Comparison of ENCODE assay signal across 17 cellular contexts in genomic region chr10:61623101-61623500, GRCh38. TPM values are rescaled to one million over a fixed set of nuclear protein-coding genes. Genes with fewer than 3 reads are reported as not detected.
DNase-seq lines count a peak whose midpoint lies in the region; ATAC-seq and TF ChIP-seq lines count a peak whose summit lies in the region.
"Had no signal": no experiment of that assay in that cellular context is flagged by ENCODE, and none has a peak within 500 bp of the region (broad histone marks: within the 10 kb centered on the region; RNA-seq: fewer than 3 reads in every experiment).

No MANE protein-coding gene starts in this region.

- peaks cover 54% of the 10 kb centered on the region for H3K4me1 Mint-ChIP-seq in osteocyte (ENCODE audit: unreplicated experiment)
- H3K4me1 Mint-ChIP-seq: activated T-helper 17 cell treated with anti-CD3 and anti-CD28 coated beads, Interleukin-2, amount 50 U/mL, for 72 hours had no signal

- H4K20me1 ChIP-seq in IMR-90 (ENCODE audit: insufficient read depth, low read length), result no peaks in the 10 kb centered on the region

- no peak for TF ChIP-seq EP300 in tibial nerve (IDR thresholded peaks at IDR 0.05)

- H2BK20ac ChIP-seq in IMR-90 (ENCODE audit: low read depth, low read length), result peak overlapping the region; percentile 52

- H4K8ac ChIP-seq in IMR-90 (ENCODE audit: low read depth in 2 of 2, low read length in 2 of 2), result peak overlapping the region; percentile 39 to 65; a peak in 2 of 4 replicates

- H3K4me1 ChIP-seq in IMR-90 (ENCODE audit: control insufficient read depth, insufficient read depth, low read length) (peaks cover 13% of the 10 kb centered on the region), tibial nerve (peaks cover 0 to 5% (median 0%) of the 10 kb centered on the region in 4 donors)
- H3K4me1 ChIP-seq: parathyroid adenoma had no signal

- peak overlapping the region; percentile 90 for H3K27ac Mint-ChIP-seq in osteocyte (ENCODE audit: unreplicated experiment)
- H3K27ac Mint-ChIP-seq: activated CD4-positive, alpha-beta memory T cell treated with anti-CD3 and anti-CD28 coated beads for 36 hours; activated T-helper 17 cell treated with anti-CD3 and anti-CD28 coated beads, Interleukin-2, amount 50 U/mL, for 72 hours had no signal

- H2BK15ac ChIP-seq in IMR-90 (ENCODE audit: low read depth, low read length), result peak overlapping the region; percentile 40; the same call in 2 of the 3 replicates

- peak overlapping the region; percentile 82 for H3K23ac ChIP-seq in IMR-90 (ENCODE audit: low read depth, low read length)

- H3K9me1 ChIP-seq in IMR-90 (ENCODE audit: insufficient read depth, low read length), result peaks cover 3% of the 10 kb centered on the region; the same call in 1 of the 2 replicates

- peak overlapping the region; percentile 11; the same call in 1 of the 2 replicates for H3K4me2 ChIP-seq in IMR-90 (ENCODE audit: low read depth, low read length)
- H3K4me2 ChIP-seq: KMS-11 had no signal

- H2AK9ac ChIP-seq in IMR-90 (replicated peaks; ENCODE audit: low read depth, low read length, poor library complexity), result no peak overlapping the region

- peak overlapping the region; percentile 40; the same call in 1 of the 2 replicates for H3K56ac ChIP-seq in IMR-90 (ENCODE audit: extremely low read depth, insufficient read depth, low read length)

- peak overlapping the region; percentile 86 for H2BK120ac ChIP-seq in IMR-90 (ENCODE audit: low read depth, low read length)

- H3K79me1 ChIP-seq in IMR-90 (ENCODE audit: low read depth in 1 of 2, low read length in 2 of 2), result no peaks in the 10 kb centered on the region

- no TSS peak for BruUV-seq in IMR-90 (replicated peaks; lab: Mats Ljungman, UMichigan)

- no peak for DNase-seq in IMR-90
- DNase-seq in NCI-H748 treated with DMSO at 0.1 percent for 48 hours (lab: John Stamatoyannopoulos, UW), result peak; percentile 6
- DNase-seq in foreskin melanocyte, result peak; percentile 91
- no peak for DNase-seq in osteocyte (ENCODE audit: extremely low spot score, unreplicated experiment)
- no peak for DNase-seq in SIG-M5 treated with dmso at 0.1 percent for 504 hours (lab: John Stamatoyannopoulos, UW; ENCODE audit: unreplicated experiment)
- DNase-seq in tibial nerve (ENCODE audit: low spot score in 2 of 2), result no peak
- no peak for DNase-seq in HT-29 (ENCODE audit: low spot score)
- DNase-seq: activated CD4-positive, alpha-beta memory T cell treated with anti-CD3 and anti-CD28 coated beads for 36 hours; DMS79; NCI-H187 treated with DMSO at 0.1 percent for 48 hours had no signal

- H4K91ac ChIP-seq in IMR-90 (ENCODE audit: insufficient read depth, low read depth, low read length), result peak overlapping the region; percentile 59

- TF ChIP-seq RAD21 in IMR-90 (IDR thresholded peaks at IDR 0.05; ENCODE audit: low read length), result no peak

- no peaks in the 10 kb centered on the region for H3K27me3 ChIP-seq in IMR-90 (ENCODE audit: control insufficient read depth, insufficient read depth, low read length)
- H3K27me3 ChIP-seq in tibial nerve, result no peaks in the 10 kb centered on the region

- in situ Hi-C loops in IMR-90 (cut with MboI; ENCODE audit: low sequenced_read_pairs), result no loop called here

- TF ChIP-seq CTCF in IMR-90 (conservative IDR thresholded peaks at IDR 0.05; ENCODE audit: low read depth, low read length) (no peak), osteocyte (IDR thresholded peaks at IDR 0.05) (no peak), tibial nerve (IDR thresholded peaks at IDR 0.05) (no peak)

- H3K4me3 ChIP-seq in IMR-90 (ENCODE audit: insufficient read depth, low read depth, low read length) (no peak overlapping the region), tibial nerve (no peak overlapping the region)
- H3K4me3 ChIP-seq: SK-N-MC had no signal

- H3K27ac ChIP-seq in IMR-90 (ENCODE audit: insufficient read depth, low read length) (peak overlapping the region; percentile 56; the same call in 1 of the 2 replicates), tibial nerve (peak overlapping the region in 1 of 4 donors; percentile 67)
- H3K27ac ChIP-seq: HL-60, KMS-11, parathyroid adenoma, SK-N-MC had no signal

- H3K9ac ChIP-seq in IMR-90 (ENCODE audit: low read depth, low read length), result peak overlapping the region; percentile 55; the same call in 1 of the 2 replicates
- H3K9ac ChIP-seq: KMS-11, parathyroid adenoma had no signal

- CTCF ChIA-PET in IMR-90 (lab: Yijun Ruan, JAX), result interaction anchor here (1.1 kb wide), 1 partner anchor 64 kb away, joined by 3 read pairs; no protein-coding TSS in a partner anchor

- ATAC-seq in IMR-90 (ENCODE audit: low read depth), result peak; percentile 33
- ATAC-seq in GM21786 (IDR thresholded peaks at IDR 0.05; ENCODE audit: unreplicated experiment), result no peak
- ATAC-seq: activated T-helper 17 cell treated with anti-CD3 and anti-CD28 coated beads, Interleukin-2, amount 50 U/mL, for 72 hours had no signal

- peak overlapping the region; percentile 14; the same call in 1 of the 2 replicates for H2AK5ac ChIP-seq in IMR-90 (ENCODE audit: low read depth, low read length)

- dilution Hi-C loops in IMR-90 (cut with HindIII; ENCODE audit: low sequenced_read_pairs, unreplicated experiment), result no loop called here

- peak overlapping the region; percentile 95 for H2BK5ac ChIP-seq in IMR-90 (ENCODE audit: low read depth, low read length, poor library complexity, severe bottlenecking)

- H3K4me3 Mint-ChIP-seq in osteocyte (ENCODE audit: unreplicated experiment), result peak overlapping the region; percentile 51
- H3K4me3 Mint-ChIP-seq: activated CD4-positive, alpha-beta memory T cell treated with anti-CD3 and anti-CD28 coated beads for 36 hours; activated T-helper 17 cell treated with anti-CD3 and anti-CD28 coated beads, Interleukin-2, amount 50 U/mL, for 72 hours had no signal

- POLR2A ChIA-PET in IMR-90 (lab: Charles Lee; ENCODE audit: unreplicated experiment), result no interaction called here

- WGBS in IMR-90 (ENCODE audit: extremely low coverage in 2 of 2, insufficient read length in 1 of 2), 2 experiments, result 0% methylated on average over 1 of the region's 4 CpGs; no CpG with 5 or more reads in 1 of the 2 experiments
- 25 to 37% methylated on average over 4 of the region's 4 CpGs for WGBS in tibial nerve, 2 donors

- H3K9me3 ChIP-seq in IMR-90 (ENCODE audit: control insufficient read depth, insufficient read depth, low read length) (no peaks in the 10 kb centered on the region), tibial nerve (no peaks in the 10 kb centered on the region)

- H3K9me3 Mint-ChIP-seq in osteocyte (ENCODE audit: unreplicated experiment), result no peaks in the 10 kb centered on the region
- H3K9me3 Mint-ChIP-seq: activated CD4-positive, alpha-beta memory T cell treated with anti-CD3 and anti-CD28 coated beads for 36 hours; activated T-helper 17 cell treated with anti-CD3 and anti-CD28 coated beads, Interleukin-2, amount 50 U/mL, for 72 hours had no signal

- H3K36me3 ChIP-seq in IMR-90 (ENCODE audit: control insufficient read depth, insufficient read depth, low read length), result no peaks in the 10 kb centered on the region
- no peaks in the 10 kb centered on the region for H3K36me3 ChIP-seq in tibial nerve

- no peak for TF ChIP-seq POLR2A in IMR-90 (IDR thresholded peaks at IDR 0.05; ENCODE audit: low read depth, low read length)
- no peak for TF ChIP-seq POLR2A in tibial nerve (IDR thresholded peaks at IDR 0.05)

- peak overlapping the region; percentile 90 for H3K18ac ChIP-seq in IMR-90 (ENCODE audit: low read depth, low read length)

- no peaks in the 10 kb centered on the region for H3K36me3 Mint-ChIP-seq in osteocyte (ENCODE audit: unreplicated experiment)
- H3K36me3 Mint-ChIP-seq: activated CD4-positive, alpha-beta memory T cell treated with anti-CD3 and anti-CD28 coated beads for 36 hours had no signal

- no peaks in the 10 kb centered on the region for H3K27me3 Mint-ChIP-seq in osteocyte (ENCODE audit: unreplicated experiment)

- peak overlapping the region; percentile 50 for H3K14ac ChIP-seq in IMR-90 (replicated peaks; ENCODE audit: low read depth, low read length)

- intact Hi-C loops in IMR-90 (cut with micrococcal nuclease), result no loop called here

- peak overlapping the region; percentile 3 for H2AFZ ChIP-seq in IMR-90 (replicated peaks; ENCODE audit: low read length, poor library complexity)
- H2AFZ ChIP-seq: parathyroid adenoma had no signal

- peak overlapping the region; percentile 99 for H4K5ac ChIP-seq in IMR-90 (ENCODE audit: low read depth, low read length)

- peak overlapping the region; percentile 27 for H3K4ac ChIP-seq in IMR-90 (ENCODE audit: low read depth, low read length)

TF ChIP-seq in IMR-90, 13 proteins besides CTCF, POLR2A, EP300 and RAD21 (continues in another document):
- TF ChIP-seq SMC3 (IDR thresholded peaks at IDR 0.05; ENCODE audit: low read depth, low read length), result no peak
- TF ChIP-seq RFX5 (IDR thresholded peaks at IDR 0.05; ENCODE audit: low read depth, low read length), result no peak
- no peak for TF ChIP-seq MAFK (IDR thresholded peaks at IDR 0.05; ENCODE audit: low read depth, low read length)
- no peak for TF ChIP-seq BHLHE40 (IDR thresholded peaks at IDR 0.05; ENCODE audit: low read depth, low read length)
- no peak for TF ChIP-seq MAZ (IDR thresholded peaks at IDR 0.05; ENCODE audit: borderline replicate concordance, low read depth, low read length)
- no peak for TF ChIP-seq RCOR1 (IDR thresholded peaks at IDR 0.05; ENCODE audit: insufficient replicate concordance, low read length)
- TF ChIP-seq FOS (IDR thresholded peaks at IDR 0.05; ENCODE audit: low read depth, low read length), result no peak
- no peak for TF ChIP-seq USF2 (IDR thresholded peaks at IDR 0.05; ENCODE audit: low read depth, low read length)

RNA-seq across cellular contexts. Expression of gene CABCOCO1, which starts 39.6 kb away (rescaled TPM):
- under 0.01 and 0.18 TPM in 2 replicates for total RNA-seq in IMR-90 (2012; rRNA removed)
- 0.19 and 0.31 TPM in 2 replicates for polyA plus RNA-seq in IMR-90 (2012; rRNA removed)
- polyA plus RNA-seq in IMR-90 (2012; cell fraction: cytosol; rRNA removed), result not detected in 2 replicates
- not detected in 2 replicates for polyA plus RNA-seq in IMR-90 (2012; cell fraction: nucleus; rRNA removed; ENCODE audit: low replicate concordance)
- 0.19 TPM in 1 of 2 replicates, not detected in the other for total RNA-seq in osteocyte
- not detected for total RNA-seq in tibial nerve
- not detected in 2 replicates for total RNA-seq in HT-29 (2014; rRNA removed; shearing (Covaris generic))
- total RNA-seq: activated CD4-positive, alpha-beta memory T cell treated with anti-CD3 and anti-CD28 coated beads for 36 hours; activated T-helper 17 cell treated with anti-CD3 and anti-CD28 coated beads, Interleukin-2, amount 50 U/mL, for 72 hours; dermis blood vessel endothelial cell had no signal

Comparison
In these comparisons a context has a peak if more than half of its experiments do, and no peak if none do; other contexts are left out.
1. DNase-seq: peak in NCI-H748 treated with DMSO at 0.1 percent for 48 hours (single experiment) and foreskin melanocyte (single experiment); none in IMR-90 (single experiment), osteocyte (single experiment), SIG-M5 treated with dmso at 0.1 percent for 504 hours (single experiment), tibial nerve (0 of 2) and HT-29 (single experiment).